ENCODE assay signal across 12 cellular contexts in genomic region chr18:41982942-41983660, GRCh38. TPM values are rescaled to one million over a fixed set of nuclear protein-coding genes. Genes with fewer than 3 reads are reported as not detected.
A peak's percentile ranks its signal among the peaks of the same experiment; 100 is the strongest.
DNase-seq lines count a peak whose midpoint lies in the region; ATAC-seq and TF ChIP-seq lines count a peak whose summit lies in the region.
"Had no signal": no experiment of that assay in that cellular context is flagged by ENCODE, and none has a peak within 500 bp of the region (broad histone marks: within the 10 kb centered on the region; RNA-seq: fewer than 3 reads in every experiment).

No MANE protein-coding gene starts in this region.

- CTCF ChIA-PET in activated naive CD4-positive, alpha-beta T cell treated with anti-CD3 and anti-CD28 coated beads, Interleukin-2, amount 10 ng/mL, durations not matched to agents 7 days and 5 days (lab: Charles Lee) = no interaction called here

- H3K4me1 Mint-ChIP-seq in activated naive CD4-positive, alpha-beta T cell treated with anti-CD3 and anti-CD28 coated beads, Interleukin-2, amount 10 ng/mL, durations not matched to agents 7 days and 5 days = peaks cover 16% of the 10 kb centered on the region
- peaks cover 38% of the 10 kb centered on the region for H3K4me1 Mint-ChIP-seq in stimulated activated naive CD8-positive, alpha-beta T cell treated with anti-CD3 and anti-CD28 coated beads, Interleukin-15, amount 100 ng/mL, for 72 hours
- H3K4me1 Mint-ChIP-seq in neural progenitor cell = no peaks in the 10 kb centered on the region

- H3K27ac Mint-ChIP-seq in activated naive CD4-positive, alpha-beta T cell treated with anti-CD3 and anti-CD28 coated beads, Interleukin-2, amount 10 ng/mL, durations not matched to agents 7 days and 5 days = peak overlapping the region; percentile 62
- H3K27ac Mint-ChIP-seq in stimulated activated naive CD8-positive, alpha-beta T cell treated with anti-CD3 and anti-CD28 coated beads, Interleukin-15, amount 100 ng/mL, for 72 hours = peak overlapping the region; percentile 92 to 95
- H3K27ac Mint-ChIP-seq in neural progenitor cell = no peak overlapping the region
- H3K27ac Mint-ChIP-seq: B cell, brain had no signal

- no peaks in the 10 kb centered on the region for H3K27me3 ChIP-seq in MM.1S (replicated peaks; ENCODE audit: insufficient read depth, low read length)
- H3K27me3 ChIP-seq in neural progenitor cell = no peaks in the 10 kb centered on the region

- H2AFZ ChIP-seq in MM.1S (ENCODE audit: low read length) = no peak overlapping the region
- no peak overlapping the region for H2AFZ ChIP-seq in neural progenitor cell (replicated peaks)

- H3K27ac ChIP-seq in MM.1S (ENCODE audit: low read length) = peak overlapping the region; percentile 24; the same call in 1 of the 2 replicates
- no peak overlapping the region for H3K27ac ChIP-seq in neural progenitor cell

- no peak overlapping the region for H3K4me3 Mint-ChIP-seq in activated naive CD4-positive, alpha-beta T cell treated with anti-CD3 and anti-CD28 coated beads, Interleukin-2, amount 10 ng/mL, durations not matched to agents 7 days and 5 days
- H3K4me3 Mint-ChIP-seq in stimulated activated naive CD8-positive, alpha-beta T cell treated with anti-CD3 and anti-CD28 coated beads, Interleukin-15, amount 100 ng/mL, for 72 hours = peak overlapping the region; percentile 65 to 71
- H3K4me3 Mint-ChIP-seq in neural progenitor cell = no peak overlapping the region
- H3K4me3 Mint-ChIP-seq: B cell, brain had no signal

- H3K27me3 Mint-ChIP-seq in activated naive CD4-positive, alpha-beta T cell treated with anti-CD3 and anti-CD28 coated beads, Interleukin-2, amount 10 ng/mL, durations not matched to agents 7 days and 5 days = no peaks in the 10 kb centered on the region
- H3K27me3 Mint-ChIP-seq in stimulated activated naive CD8-positive, alpha-beta T cell treated with anti-CD3 and anti-CD28 coated beads, Interleukin-15, amount 100 ng/mL, for 72 hours = no peaks in the 10 kb centered on the region
- H3K27me3 Mint-ChIP-seq in neural progenitor cell (ENCODE audit: insufficient read depth, low read depth) = no peaks in the 10 kb centered on the region
- H3K27me3 Mint-ChIP-seq: B cell, brain had no signal

- 0 out of 2 replicates have a peak, but pooled peaks cover 6% of the 10 kb centered on the region for H3F3A ChIP-seq in MM.1S (ENCODE audit: insufficient read depth, low read length)
- H3F3A ChIP-seq in neural progenitor cell (ENCODE audit: low read depth) = no peaks in the 10 kb centered on the region

- intact Hi-C loops in Right ventricle myocardium superior (cut with DNase I) = no loop called here

- DNase-seq in activated naive CD4-positive, alpha-beta T cell treated with anti-CD3 and anti-CD28 coated beads, Interleukin-2, amount 10 ng/mL, durations not matched to agents 7 days and 5 days = no peak
- DNase-seq in activated naive CD4-positive, alpha-beta T cell treated with Interleukin-2 at 50 U/mL for 16 hours = no peak
- DNase-seq in MM.1S = peak; percentile 45
- no peak for DNase-seq in stimulated activated naive CD8-positive, alpha-beta T cell treated with anti-CD3 and anti-CD28 coated beads, Interleukin-15, amount 100 ng/mL, for 72 hours
- DNase-seq in Right ventricle myocardium superior = no peak
- DNase-seq in NCI-H1930 (lab: John Stamatoyannopoulos, UW) = no peak
- DNase-seq in neural progenitor cell (ENCODE audit: low spot score) = no peak
- DNase-seq: head of caudate nucleus, nucleus accumbens had no signal

- H3K79me2 ChIP-seq in MM.1S (ENCODE audit: low read length) (0 out of 2 replicates have a peak, but pooled peaks cover 7% of the 10 kb centered on the region), neural progenitor cell (ENCODE audit: low read depth) (peaks cover 4% of the 10 kb centered on the region)

- H3K4me3 ChIP-seq in MM.1S (ENCODE audit: low read length) = no peak overlapping the region
- no peak overlapping the region for H3K4me3 ChIP-seq in neural progenitor cell

- H3K4me1 ChIP-seq in MM.1S (ENCODE audit: low read length) (peaks cover 16% of the 10 kb centered on the region), neural progenitor cell (no peaks in the 10 kb centered on the region)

- peaks cover 25% of the 10 kb centered on the region for H3K36me3 Mint-ChIP-seq in activated naive CD4-positive, alpha-beta T cell treated with anti-CD3 and anti-CD28 coated beads, Interleukin-2, amount 10 ng/mL, durations not matched to agents 7 days and 5 days
- H3K36me3 Mint-ChIP-seq in neural progenitor cell = peaks cover 1% of the 10 kb centered on the region

- H3K9me3 ChIP-seq in MM.1S (replicated peaks; ENCODE audit: insufficient read depth, low read length) (no peaks in the 10 kb centered on the region), neural progenitor cell (ENCODE audit: low read depth) (no peaks in the 10 kb centered on the region)

- peak; percentile 98 for ATAC-seq in HG02852 (IDR thresholded peaks at IDR 0.05; ENCODE audit: unreplicated experiment)
- ATAC-seq in stimulated activated naive CD8-positive, alpha-beta T cell treated with anti-CD3 and anti-CD28 coated beads, Interleukin-15, amount 100 ng/mL, for 72 hours = peak; percentile 98
- no peak for ATAC-seq in Right ventricle myocardium superior (ENCODE audit: poor library complexity)

- H3K4me2 ChIP-seq in MM.1S (ENCODE audit: low read depth, low read length) (peak overlapping the region; percentile 32; the same call in 1 of the 2 replicates), neural progenitor cell (no peak overlapping the region)

- H3K9ac ChIP-seq in MM.1S (ENCODE audit: low read length) (no peak overlapping the region), neural progenitor cell (no peak overlapping the region)

- H4K20me1 ChIP-seq in MM.1S (ENCODE audit: insufficient read depth, low read length) (no peaks in the 10 kb centered on the region), neural progenitor cell (ENCODE audit: low read depth) (no peaks in the 10 kb centered on the region)

- H3K36me3 ChIP-seq in MM.1S (replicated peaks; ENCODE audit: insufficient read depth, low read length) (no peaks in the 10 kb centered on the region), neural progenitor cell (no peaks in the 10 kb centered on the region)

- H3K9me2 ChIP-seq in MM.1S (replicated peaks; ENCODE audit: insufficient read depth, low read length) = no peaks in the 10 kb centered on the region

- H3K9me3 Mint-ChIP-seq in activated naive CD4-positive, alpha-beta T cell treated with anti-CD3 and anti-CD28 coated beads, Interleukin-2, amount 10 ng/mL, durations not matched to agents 7 days and 5 days = no peaks in the 10 kb centered on the region
- no peaks in the 10 kb centered on the region for H3K9me3 Mint-ChIP-seq in stimulated activated naive CD8-positive, alpha-beta T cell treated with anti-CD3 and anti-CD28 coated beads, Interleukin-15, amount 100 ng/mL, for 72 hours
- H3K9me3 Mint-ChIP-seq in neural progenitor cell = no peaks in the 10 kb centered on the region
- H3K9me3 Mint-ChIP-seq: brain had no signal

- no peak for TF ChIP-seq CTCF in MM.1S (IDR thresholded peaks at IDR 0.05; ENCODE audit: low read length)
- TF ChIP-seq CTCF in neural progenitor cell (IDR thresholded peaks at IDR 0.05) = no peak

RNA-seq across cellular contexts. Expression of gene PIK3C3, which starts 28.1 kb away (rescaled TPM):
- 26.5 TPM for total RNA-seq in Right ventricle myocardium superior
- total RNA-seq in neural progenitor cell (ENCODE audit: low replicate concordance) = 55.2 and 87.0 TPM in 2 replicates

Comparison
In these comparisons a context has a peak if more than half of its experiments do, and no peak if none do; other contexts are left out.
1. H3K4me3 Mint-ChIP-seq: peak in stimulated activated naive CD8-positive, alpha-beta T cell treated with anti-CD3 and anti-CD28 coated beads, Interleukin-15, amount 100 ng/mL, for 72 hours (2 of 2); none in activated naive CD4-positive, alpha-beta T cell treated with anti-CD3 and anti-CD28 coated beads, Interleukin-2, amount 10 ng/mL, durations not matched to agents 7 days and 5 days (single experiment) and neural progenitor cell (single experiment).